In genomic region chr15:45326776-45327175, GRCh38 we compare ENCODE assay signal across 25 cellular contexts. TPM values are rescaled to one million over a fixed set of nuclear protein-coding genes. Genes with fewer than 3 reads are reported as not detected.
DNase-seq lines count a peak whose midpoint lies in the region; ATAC-seq and TF ChIP-seq lines count a peak whose summit lies in the region.
"Had no signal": no experiment of that assay in that cellular context is flagged by ENCODE, and none has a peak within 500 bp of the region (broad histone marks: within the 10 kb centered on the region; RNA-seq: fewer than 3 reads in every experiment).

No MANE protein-coding gene starts in this region.

- peaks cover 25% of the 10 kb centered on the region for H3K4me1 Mint-ChIP-seq in neural crest cell
- H3K4me1 Mint-ChIP-seq: activated naive CD8-positive, alpha-beta T cell treated with anti-CD3 and anti-CD28 coated beads, Interleukin-2, amount 50 U/mL, for 24 hours; CD4-positive, CD25-positive, alpha-beta regulatory T cell; naive B cell; stimulated activated memory B cell treated with anti-CD40 and anti-IgM and Interleukin-4, amounts not matched to agents 10 μg/mL and 1 μg/mL and 100 μg/mL, for 72 hours had no signal

- peak; percentile 41 for DNase-seq in G401 (ENCODE audit: low spot score)
- DNase-seq in NCI-H2227 treated with DMSO at 0.1 percent for 48 hours (lab: John Stamatoyannopoulos, UW), result peak; percentile 9
- DNase-seq in neural crest cell (ENCODE audit: low read depth, low spot score), result peak; percentile 8
- DNase-seq in NK-92 (lab: John Stamatoyannopoulos, UW; ENCODE audit: unreplicated experiment), result no peak
- no peak for DNase-seq in SKM-1 treated with dmso at 0.1 percent for 144 hours (lab: John Stamatoyannopoulos, UW; ENCODE audit: unreplicated experiment)
- DNase-seq in Peyer's patch, result no peak
- DNase-seq: activated CD8-positive, alpha-beta memory T cell treated with anti-CD3 and anti-CD28 coated beads, Interleukin-2, amount 50 U/mL, for 4 hours; activated effector memory CD4-positive, alpha-beta T cell treated with Interleukin-2 at 50 U/mL for 16 hours; activated naive CD8-positive, alpha-beta T cell treated with anti-CD3 and anti-CD28 coated beads, Interleukin-2, amount 50 U/mL, for 24 hours; CD4-positive, CD25-positive, alpha-beta regulatory T cell; foreskin fibroblast; GF-D8; MM.1S; naive B cell; NCI-H187 treated with DMSO at 0.1 percent for 48 hours; NCI-H526; PC-3; SIG-M5 had no signal

- no peak for TF ChIP-seq POLR2A in Peyer's patch (IDR thresholded peaks at IDR 0.05)

- H3K4me1 ChIP-seq in Peyer's patch, result no peaks in the 10 kb centered on the region
- H3K4me1 ChIP-seq: breast epithelium, parathyroid adenoma had no signal

- H3K4me3 Mint-ChIP-seq in neural crest cell, result peak overlapping the region; percentile 28
- H3K4me3 Mint-ChIP-seq: activated naive CD8-positive, alpha-beta T cell treated with anti-CD3 and anti-CD28 coated beads, Interleukin-2, amount 50 U/mL, for 24 hours; CD4-positive, CD25-positive, alpha-beta regulatory T cell; naive B cell; stimulated activated memory B cell treated with anti-CD40 and anti-IgM and Interleukin-4, amounts not matched to agents 10 μg/mL and 1 μg/mL and 100 μg/mL, for 72 hours; T-helper 1 cell treated with Interleukin-12 subunit alpha and Interleukin-12 subunit beta and Interleukin-4 antibody, amounts not matched to agents 30 μg/mL and 1 μg/mL, for 36 hours had no signal

- H3K4me3 ChIP-seq in Peyer's patch, result no peak overlapping the region
- H3K4me3 ChIP-seq: breast epithelium, thoracic aorta had no signal

- H3K27me3 ChIP-seq in Peyer's patch, result no peaks in the 10 kb centered on the region
- H3K27me3 ChIP-seq: breast epithelium had no signal

- H3K36me3 Mint-ChIP-seq in neural crest cell (ENCODE audit: low read depth), result no peaks in the 10 kb centered on the region
- H3K36me3 Mint-ChIP-seq: CD4-positive, CD25-positive, alpha-beta regulatory T cell; naive B cell; stimulated activated memory B cell treated with anti-CD40 and anti-IgM and Interleukin-4, amounts not matched to agents 10 μg/mL and 1 μg/mL and 100 μg/mL, for 72 hours had no signal

- no peaks in the 10 kb centered on the region for H3K9me3 ChIP-seq in Peyer's patch
- H3K9me3 ChIP-seq: breast epithelium, thoracic aorta had no signal

- peak overlapping the region; percentile 94 for H3K27ac Mint-ChIP-seq in neural crest cell (ENCODE audit: unreplicated experiment)
- H3K27ac Mint-ChIP-seq: activated naive CD8-positive, alpha-beta T cell treated with anti-CD3 and anti-CD28 coated beads, Interleukin-2, amount 50 U/mL, for 24 hours; CD4-positive, CD25-positive, alpha-beta regulatory T cell; naive B cell; stimulated activated memory B cell treated with anti-CD40 and anti-IgM and Interleukin-4, amounts not matched to agents 10 μg/mL and 1 μg/mL and 100 μg/mL, for 72 hours; T-helper 1 cell treated with Interleukin-12 subunit alpha and Interleukin-12 subunit beta and Interleukin-4 antibody, amounts not matched to agents 30 μg/mL and 1 μg/mL, for 36 hours had no signal

- H3K27ac ChIP-seq in cingulate gyrus (ENCODE audit: low read depth, low read length) (peak overlapping the region; percentile 30), Peyer's patch (no peak overlapping the region)
- H3K27ac ChIP-seq: breast epithelium, parathyroid adenoma, thoracic aorta had no signal

- no peak for ATAC-seq in HG03139 (IDR thresholded peaks at IDR 0.05; ENCODE audit: unreplicated experiment)
- ATAC-seq: activated naive CD8-positive, alpha-beta T cell treated with anti-CD3 and anti-CD28 coated beads, Interleukin-2, amount 50 U/mL, for 24 hours; PC-3; stimulated activated memory B cell treated with anti-CD40 and anti-IgM and Interleukin-4, amounts not matched to agents 10 μg/mL and 1 μg/mL and 100 μg/mL, for 72 hours had no signal

- H3K9me3 Mint-ChIP-seq in neural crest cell, result peaks cover 3% of the 10 kb centered on the region
- H3K9me3 Mint-ChIP-seq: activated naive CD8-positive, alpha-beta T cell treated with anti-CD3 and anti-CD28 coated beads, Interleukin-2, amount 50 U/mL, for 24 hours; naive B cell; stimulated activated memory B cell treated with anti-CD40 and anti-IgM and Interleukin-4, amounts not matched to agents 10 μg/mL and 1 μg/mL and 100 μg/mL, for 72 hours; T-helper 1 cell treated with Interleukin-12 subunit alpha and Interleukin-12 subunit beta and Interleukin-4 antibody, amounts not matched to agents 30 μg/mL and 1 μg/mL, for 36 hours had no signal

- in situ Hi-C loops in G401 (cut with HindIII; ENCODE audit: low sequenced_read_pairs), result no loop called here

- H3K36me3 ChIP-seq in Peyer's patch, result no peaks in the 10 kb centered on the region
- H3K36me3 ChIP-seq: breast epithelium, thoracic aorta had no signal

- no peaks in the 10 kb centered on the region for H3K27me3 Mint-ChIP-seq in neural crest cell (ENCODE audit: low read depth)

- TF ChIP-seq CTCF in neural crest cell (conservative IDR thresholded peaks at IDR 0.05), result no peak
- TF ChIP-seq CTCF in Peyer's patch (IDR thresholded peaks at IDR 0.05), result no peak

RNA-seq across cellular contexts. Expression of gene GATM, which starts 51.6 kb away (rescaled TPM):
- 26.7 and 32.5 TPM in 2 replicates for total RNA-seq in G401 (2014; rRNA removed; shearing (Covaris generic))
- 9.7 and 10.7 TPM in 2 replicates for total RNA-seq in neural crest cell
- 100 to 1,000 TPM; 112 to 196 (median 168) TPM for total RNA-seq in Peyer's patch

Comparison
In these comparisons a context has a peak if more than half of its experiments do, and no peak if none do; other contexts are left out.
1. DNase-seq: peak in G401 (single experiment), NCI-H2227 treated with DMSO at 0.1 percent for 48 hours (single experiment) and neural crest cell (single experiment); none in NK-92 (single experiment), SKM-1 treated with dmso at 0.1 percent for 144 hours (single experiment) and Peyer's patch (0 of 3).